In the genomic region with DNA sequence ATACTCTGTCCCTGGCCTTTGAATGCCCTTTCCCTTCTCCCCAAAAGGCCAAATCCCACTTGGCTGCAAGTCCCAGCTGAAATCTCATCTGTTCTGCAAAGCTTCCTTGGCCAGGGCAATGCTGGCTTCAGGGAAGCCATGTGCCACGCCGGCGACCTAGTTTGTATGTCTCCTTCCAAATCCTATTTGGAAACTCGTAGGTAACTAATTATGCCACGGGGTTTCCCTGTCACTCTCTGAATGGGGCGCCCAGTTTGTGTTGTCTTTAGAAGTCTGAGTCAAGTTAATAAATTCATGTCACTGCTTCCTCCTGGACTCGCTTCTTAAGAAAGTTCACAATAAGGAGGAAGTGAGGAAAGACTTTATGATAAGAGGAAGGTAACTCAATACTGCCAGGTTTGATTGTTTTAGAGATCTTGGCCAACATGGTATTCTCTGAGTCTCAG, we compare ENCODE assay signal across 14 cellular contexts. TPM values are rescaled to one million over a fixed set of nuclear protein-coding genes. Genes with fewer than 3 reads are reported as not detected.
A peak's percentile ranks its signal among the peaks of the same experiment; 100 is the strongest.
DNase-seq lines count a peak whose midpoint lies in the region; ATAC-seq and TF ChIP-seq lines count a peak whose summit lies in the region.
"Had no signal": no experiment of that assay in that cellular context is flagged by ENCODE, and none has a peak within 500 bp of the region (broad histone marks: within the 10 kb centered on the region; RNA-seq: fewer than 3 reads in every experiment).

No MANE protein-coding gene starts in this region.

- H3K4me3 Mint-ChIP-seq in stimulated activated naive B cell treated with anti-CD40 and anti-IgM and Interleukin-4, amounts not matched to agents 10 μg/mL and 1 μg/mL and 100 μg/mL, for 72 hours = no peak overlapping the region
- no peak overlapping the region for H3K4me3 Mint-ChIP-seq in T-helper 2 cell treated with Interferon-gamma antibody and Interleukin-4, amounts not matched to agents 5 μg/mL and 100 μg/mL, for 36 hours
- H3K4me3 Mint-ChIP-seq: CD8-positive, alpha-beta T cell; neural progenitor cell had no signal

- ATAC-seq in stimulated activated naive B cell treated with anti-CD40 and anti-IgM and Interleukin-4, amounts not matched to agents 10 μg/mL and 1 μg/mL and 100 μg/mL, for 72 hours (replicated peaks) = peak; percentile 57 to 67
- ATAC-seq: CD8-positive, alpha-beta T cell; stimulated activated naive CD8-positive, alpha-beta T cell treated with anti-CD3 and anti-CD28 coated beads, Interleukin-15, Interleukin-2, amounts not matched to agents 100 U/mL and 50 U/mL, for 24 hours had no signal

- TF ChIP-seq RAD21 in Ishikawa (IDR thresholded peaks at IDR 0.05; ENCODE audit: low read depth) = no peak

- no peak for TF ChIP-seq POLR2A in esophagus squamous epithelium (IDR thresholded peaks at IDR 0.05)

- peaks cover 39 to 99% (median 74%) of the 10 kb centered on the region in 3 donors for H3K4me1 ChIP-seq in esophagus squamous epithelium
- H3K4me1 ChIP-seq: neural progenitor cell had no signal

- H3K36me3 ChIP-seq in esophagus squamous epithelium = peaks cover 0 to 34% (median 0%) of the 10 kb centered on the region in 3 donors
- H3K36me3 ChIP-seq: neural progenitor cell had no signal

- no peak overlapping the region for H3K27ac Mint-ChIP-seq in stimulated activated naive B cell treated with anti-CD40 and anti-IgM and Interleukin-4, amounts not matched to agents 10 μg/mL and 1 μg/mL and 100 μg/mL, for 72 hours
- no peak overlapping the region for H3K27ac Mint-ChIP-seq in T-helper 2 cell treated with Interferon-gamma antibody and Interleukin-4, amounts not matched to agents 5 μg/mL and 100 μg/mL, for 36 hours
- H3K27ac Mint-ChIP-seq: CD8-positive, alpha-beta T cell; neural progenitor cell had no signal

- H3K27me3 ChIP-seq in esophagus squamous epithelium = no peaks in the 10 kb centered on the region
- H3K27me3 ChIP-seq: neural progenitor cell had no signal

- 0 out of 2 replicates have a peak, but pooled peaks have one; percentile 52 for TF ChIP-seq EP300 in Ishikawa (IDR thresholded peaks at IDR 0.05; ENCODE audit: borderline replicate concordance)

- no peak for TF ChIP-seq CTCF in esophagus squamous epithelium (IDR thresholded peaks at IDR 0.05)

- 20 to 24% methylated on average over 7 of the region's 7 CpGs for WGBS in esophagus squamous epithelium, 2 donors

- peaks cover 3 to 20% of the 10 kb centered on the region in 2 donors for H3K4me1 Mint-ChIP-seq in stimulated activated naive B cell treated with anti-CD40 and anti-IgM and Interleukin-4, amounts not matched to agents 10 μg/mL and 1 μg/mL and 100 μg/mL, for 72 hours
- peaks cover 7% of the 10 kb centered on the region for H3K4me1 Mint-ChIP-seq in T-helper 2 cell treated with Interferon-gamma antibody and Interleukin-4, amounts not matched to agents 5 μg/mL and 100 μg/mL, for 36 hours (ENCODE audit: low read depth)

- H3K27ac ChIP-seq in esophagus squamous epithelium = peak overlapping the region; percentile 72 to 87 (median 86)
- H3K27ac ChIP-seq: neural progenitor cell had no signal

- intact Hi-C loops in esophagus squamous epithelium (cut with DNase I) = no loop called here

- H3K36me3 Mint-ChIP-seq in stimulated activated naive B cell treated with anti-CD40 and anti-IgM and Interleukin-4, amounts not matched to agents 10 μg/mL and 1 μg/mL and 100 μg/mL, for 72 hours = no peaks in the 10 kb centered on the region
- no peaks in the 10 kb centered on the region for H3K36me3 Mint-ChIP-seq in T-helper 2 cell treated with Interferon-gamma antibody and Interleukin-4, amounts not matched to agents 5 μg/mL and 100 μg/mL, for 36 hours (ENCODE audit: low read depth)
- H3K36me3 Mint-ChIP-seq: CD8-positive, alpha-beta T cell had no signal

- DNase-seq in SKM-1 (lab: John Stamatoyannopoulos, UW; ENCODE audit: unreplicated experiment) (peak; percentile 66), esophagus squamous epithelium (lab: John Stamatoyannopoulos, UW) (no peak), HCEC 1CT (no peak), T1000 (lab: John Stamatoyannopoulos, UW) (no peak)
- DNase-seq in stimulated activated naive B cell treated with anti-CD40 and anti-IgM and Interleukin-4, amounts not matched to agents 10 μg/mL and 1 μg/mL and 100 μg/mL, for 72 hours = no peak
- no peak for DNase-seq in T-helper 2 cell treated with Interferon-gamma antibody and Interleukin-4, amounts not matched to agents 5 μg/mL and 100 μg/mL, for 36 hours (ENCODE audit: low spot score)
- DNase-seq in NK-92 treated with Interleukin-12 subunit alpha and Interleukin-12 subunit beta, amount 100 ng/mL, for 24 hours (lab: John Stamatoyannopoulos, UW) = no peak
- DNase-seq: CD8-positive, alpha-beta T cell; islet precursor cell; NCI-H526; stimulated activated CD4-positive, alpha-beta T cell treated with anti-CD3 and anti-CD28 coated beads, Interleukin-2, amount 100 ng/mL, for 24 hours; stimulated activated naive CD8-positive, alpha-beta T cell treated with anti-CD3 and anti-CD28 coated beads, Interleukin-15, Interleukin-2, amounts not matched to agents 100 U/mL and 50 U/mL, for 24 hours had no signal

- peaks cover 3 to 6% of the 10 kb centered on the region in 2 donors for H3K27me3 Mint-ChIP-seq in stimulated activated naive B cell treated with anti-CD40 and anti-IgM and Interleukin-4, amounts not matched to agents 10 μg/mL and 1 μg/mL and 100 μg/mL, for 72 hours
- no peaks in the 10 kb centered on the region for H3K27me3 Mint-ChIP-seq in T-helper 2 cell treated with Interferon-gamma antibody and Interleukin-4, amounts not matched to agents 5 μg/mL and 100 μg/mL, for 36 hours (ENCODE audit: low read depth)

- no peak overlapping the region for H3K4me3 ChIP-seq in esophagus squamous epithelium
- H3K4me3 ChIP-seq: neural progenitor cell had no signal

- no peaks in the 10 kb centered on the region for H3K9me3 Mint-ChIP-seq in stimulated activated naive B cell treated with anti-CD40 and anti-IgM and Interleukin-4, amounts not matched to agents 10 μg/mL and 1 μg/mL and 100 μg/mL, for 72 hours
- H3K9me3 Mint-ChIP-seq in T-helper 2 cell treated with Interferon-gamma antibody and Interleukin-4, amounts not matched to agents 5 μg/mL and 100 μg/mL, for 36 hours = no peaks in the 10 kb centered on the region
- H3K9me3 Mint-ChIP-seq: CD8-positive, alpha-beta T cell; neural progenitor cell had no signal

- no peaks in the 10 kb centered on the region for H3K9me3 ChIP-seq in esophagus squamous epithelium

TF ChIP-seq in Ishikawa, 13 proteins besides CTCF, POLR2A, EP300 and RAD21:
- TF ChIP-seq FOXM1 (IDR thresholded peaks at IDR 0.05; ENCODE audit: borderline replicate concordance, low read depth) (no peak), NFIC (IDR thresholded peaks at IDR 0.05) (peak; percentile 44; the same call in 1 of the 2 replicates), TEAD4 (IDR thresholded peaks at IDR 0.05) (0 out of 2 replicates have a peak, but pooled peaks have one; percentile 11), CEBPB (IDR thresholded peaks at IDR 0.05) (peak; percentile 59)
TF ChIP-seq in Ishikawa: peak in this region for 3.

RNA-seq across cellular contexts. Expression of gene FHL2, which starts 19.1 kb away (rescaled TPM):
- total RNA-seq in esophagus squamous epithelium = 10 to 100 TPM; 46.1 to 89.1 (median 54.7) TPM

RNA-seq across cellular contexts. Expression of gene C2orf49, which starts 42.4 kb away (rescaled TPM):
- 10 to 100 TPM in 3 of 4 donors, 1 to 10 TPM in 1; 9.3 to 19.8 (median 12.4) TPM for total RNA-seq in esophagus squamous epithelium

RNA-seq across cellular contexts. Expression of gene TGFBRAP1, which starts 50.2 kb away (rescaled TPM):
- 10 to 100 TPM; 11.7 to 24.6 (median 15.6) TPM for total RNA-seq in esophagus squamous epithelium
